In genomic region chr1:113978863-113979702, GRCh38 we compare ENCODE assay signal across 8 cellular contexts. TPM values are rescaled to one million over a fixed set of nuclear protein-coding genes. Genes with fewer than 3 reads are reported as not detected.
DNase-seq lines count a peak whose midpoint lies in the region; ATAC-seq, FAIRE-seq and TF ChIP-seq lines count a peak whose summit lies in the region.

A gene with protein sequence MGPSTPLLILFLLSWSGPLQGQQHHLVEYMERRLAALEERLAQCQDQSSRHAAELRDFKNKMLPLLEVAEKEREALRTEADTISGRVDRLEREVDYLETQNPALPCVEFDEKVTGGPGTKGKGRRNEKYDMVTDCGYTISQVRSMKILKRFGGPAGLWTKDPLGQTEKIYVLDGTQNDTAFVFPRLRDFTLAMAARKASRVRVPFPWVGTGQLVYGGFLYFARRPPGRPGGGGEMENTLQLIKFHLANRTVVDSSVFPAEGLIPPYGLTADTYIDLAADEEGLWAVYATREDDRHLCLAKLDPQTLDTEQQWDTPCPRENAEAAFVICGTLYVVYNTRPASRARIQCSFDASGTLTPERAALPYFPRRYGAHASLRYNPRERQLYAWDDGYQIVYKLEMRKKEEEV (plus strand): TSS chr1:113979474. CDS start chr1:113979517, 43 bp downstream.

- peak within 1 kb of the TSS; percentile 51 for H3K4me3 ChIP-seq in astrocyte (ENCODE audit: insufficient read depth, low read depth, low read length)

- no peaks in the 10 kb centered on the region for H4K20me1 ChIP-seq in astrocyte (ENCODE audit: insufficient read depth, low read length)

- H3K27ac Mint-ChIP-seq in astrocyte (ENCODE audit: unreplicated experiment) (peak within 1 kb of the TSS; percentile 99), progenitor cell of endocrine pancreas (peak within 1 kb of the TSS; percentile 97)

- peak within 1 kb of the TSS; percentile 76 for H3K4me3 Mint-ChIP-seq in astrocyte (ENCODE audit: unreplicated experiment)
- H3K4me3 Mint-ChIP-seq in progenitor cell of endocrine pancreas (ENCODE audit: low read depth): peak within 1 kb of the TSS; percentile 67

- H3K36me3 ChIP-seq in astrocyte (ENCODE audit: insufficient read depth, low read length): no peaks in the 10 kb centered on the region

- H3K4me2 ChIP-seq in astrocyte (ENCODE audit: low read length): peak within 1 kb of the TSS; percentile 92

- H3K4me1 ChIP-seq in astrocyte (ENCODE audit: insufficient read depth, low read length): peaks cover 45% of the 10 kb centered on the region

- H3K9me3 ChIP-seq in astrocyte (ENCODE audit: insufficient read depth, low read depth, low read length): no peaks in the 10 kb centered on the region

- H2AFZ ChIP-seq in astrocyte (ENCODE audit: low read depth, low read length): peak within 1 kb of the TSS; percentile 62

- peaks cover 57% of the 10 kb centered on the region for H3K4me1 Mint-ChIP-seq in astrocyte (ENCODE audit: low read depth, unreplicated experiment)
- peaks cover 24% of the 10 kb centered on the region for H3K4me1 Mint-ChIP-seq in progenitor cell of endocrine pancreas (ENCODE audit: low read depth)

- FAIRE-seq in astrocyte (lab: Jason Lieb, UNC): peak; percentile 49

- H3K36me3 Mint-ChIP-seq in astrocyte (ENCODE audit: low read depth, unreplicated experiment) (peaks cover 9% of the 10 kb centered on the region), progenitor cell of endocrine pancreas (ENCODE audit: insufficient read depth) (peaks cover 2% of the 10 kb centered on the region)

- DNase-seq in NK-92 treated with Interleukin-12 subunit alpha and Interleukin-12 subunit beta, amount 100 ng/mL, for 24 hours (lab: John Stamatoyannopoulos, UW): peak; percentile 35
- DNase-seq in NK-92 (lab: John Stamatoyannopoulos, UW; ENCODE audit: unreplicated experiment) (no peak), M059J (ENCODE audit: low read depth) (peak; percentile 91), SHP77 (lab: John Stamatoyannopoulos, UW) (peak; percentile 78 to 86), astrocyte (ENCODE audit: low read depth) (peak; percentile 88), hepatic stellate cell (ENCODE audit: low spot score) (peak; percentile 91), progenitor cell of endocrine pancreas (ENCODE audit: low spot score, unreplicated experiment) (peak; percentile 58)

- TF ChIP-seq CTCF in astrocyte (IDR thresholded peaks at IDR 0.05; ENCODE audit: insufficient read depth, low read depth, low read length) (peak; percentile 85), progenitor cell of endocrine pancreas (IDR thresholded peaks at IDR 0.05; ENCODE audit: unreplicated experiment) (peak; percentile 81)

- H3K27ac ChIP-seq in astrocyte (ENCODE audit: low read depth, low read length): peak within 1 kb of the TSS; percentile 96

- no peaks in the 10 kb centered on the region for H3K79me2 ChIP-seq in astrocyte (ENCODE audit: insufficient read depth, low read length)

- H3K9me3 Mint-ChIP-seq in astrocyte (ENCODE audit: unreplicated experiment): no peaks in the 10 kb centered on the region
- H3K9me3 Mint-ChIP-seq in progenitor cell of endocrine pancreas (ENCODE audit: low read depth): no peaks in the 10 kb centered on the region

- ATAC-seq in HG02610 (IDR thresholded peaks at IDR 0.05; ENCODE audit: unreplicated experiment): no peak

- H3K9ac ChIP-seq in astrocyte (ENCODE audit: low read length): peak within 1 kb of the TSS; percentile 84

- H3K27me3 ChIP-seq in astrocyte (ENCODE audit: insufficient read depth, low read length): no peaks in the 10 kb centered on the region

- peaks cover 4% of the 10 kb centered on the region for H3K27me3 Mint-ChIP-seq in astrocyte (ENCODE audit: low read depth, unreplicated experiment)
- H3K27me3 Mint-ChIP-seq in progenitor cell of endocrine pancreas: peaks cover 3% of the 10 kb centered on the region

RNA-seq across cellular contexts. Expression of the gene that starts here (rescaled TPM):
- total RNA-seq in M059J (2014; rRNA removed; shearing (Covaris generic)): 2.2 and 5.2 TPM in 2 replicates
- 23.2 and 26.7 TPM in 2 replicates for total RNA-seq in astrocyte
- 12.9 and 14.7 TPM in 2 replicates for total RNA-seq in progenitor cell of endocrine pancreas
